Comparison of ENCODE assay signal across 16 cellular contexts in genomic region chr9:22214497-22215031, GRCh38.
DNase-seq lines count a peak whose midpoint lies in the region; ATAC-seq and TF ChIP-seq lines count a peak whose summit lies in the region.
"Had no signal": no experiment of that assay in that cellular context is flagged by ENCODE, and none has a peak within 500 bp of the region (broad histone marks: within the 10 kb centered on the region; RNA-seq: fewer than 3 reads in every experiment).

No MANE protein-coding gene starts in this region.

- no peak overlapping the region for H3K4me3 ChIP-seq in mammary epithelial cell (replicated peaks in 1 of 3; ENCODE audit: insufficient read depth in 1 of 3, low read depth in 2 of 3, low read length in 3 of 3)
- H3K4me3 ChIP-seq in SK-N-MC: no peak overlapping the region
- no peak overlapping the region for H3K4me3 ChIP-seq in fibroblast of villous mesenchyme (ENCODE audit: low read depth, low read length)
- H3K4me3 ChIP-seq: colonic mucosa, stomach had no signal

- H3K4me3 Mint-ChIP-seq in MCF 10A (ENCODE audit: unreplicated experiment): no peak overlapping the region

- H4K20me1 ChIP-seq in mammary epithelial cell (ENCODE audit: insufficient read depth, low read length): no peaks in the 10 kb centered on the region

- no peaks in the 10 kb centered on the region for H3K27me3 ChIP-seq in mammary epithelial cell (ENCODE audit: insufficient read depth, low read length)
- H3K27me3 ChIP-seq: colonic mucosa, stomach had no signal

- BruUV-seq in mammary epithelial cell (replicated peaks; lab: Mats Ljungman, UMichigan) (no TSS peak), MCF 10A (replicated peaks; lab: Mats Ljungman, UMichigan) (no TSS peak)

- no peaks in the 10 kb centered on the region for H3K9me3 ChIP-seq in mammary epithelial cell (replicated peaks; ENCODE audit: insufficient read depth, low read length)
- H3K9me3 ChIP-seq in SK-N-MC (ENCODE audit: low read depth, low read length): no peaks in the 10 kb centered on the region
- H3K9me3 ChIP-seq: colonic mucosa, stomach had no signal

- WGBS in mammary epithelial cell (ENCODE audit: low coverage, missing lambda C conversion rate): 93% methylated on average over 2 of the region's 2 CpGs

- H3K27ac ChIP-seq in mammary epithelial cell (ENCODE audit: insufficient read depth, low read depth, low read length) (no peak overlapping the region), SK-N-MC (peak overlapping the region; percentile 59; the same call in 1 of the 2 replicates)
- H3K27ac ChIP-seq: colonic mucosa, RWPE1, stomach had no signal

- H3K27me3 Mint-ChIP-seq in MCF 10A (ENCODE audit: insufficient read depth, unreplicated experiment): no peaks in the 10 kb centered on the region

- no peaks in the 10 kb centered on the region for H3K79me2 ChIP-seq in mammary epithelial cell (ENCODE audit: insufficient read depth, low read length)

- H3K9ac ChIP-seq in mammary epithelial cell (ENCODE audit: insufficient read depth, low read length): no peak overlapping the region
- peak overlapping the region; percentile 16 for H3K9ac ChIP-seq in SK-N-MC (ENCODE audit: insufficient read length)

- POLR2A ChIA-PET in MCF 10A (lab: Yijun Ruan, JAX): no interaction called here

- CTCF ChIA-PET in mammary epithelial cell (lab: Charles Lee; ENCODE audit: low non-redundant PET) (interaction anchor here (0.6 to 0.7 kb wide), 2 partner anchors 30 to 68 kb away, joined by 3 to 27 read pairs; no protein-coding TSS in a partner anchor), MCF 10A (lab: Yijun Ruan, JAX) (interaction anchor here (0.6 kb wide), 1 partner anchor 527 kb away, joined by 3 read pairs; no protein-coding TSS in a partner anchor)

- no peaks in the 10 kb centered on the region for H3K36me3 Mint-ChIP-seq in MCF 10A (ENCODE audit: insufficient read depth, unreplicated experiment)
- H3K36me3 Mint-ChIP-seq: activated naive CD4-positive, alpha-beta T cell treated with anti-CD3 and anti-CD28 coated beads, Interleukin-2, amount 50 U/mL, for 72 hours had no signal

- H3K9me3 Mint-ChIP-seq in MCF 10A (ENCODE audit: unreplicated experiment): no peaks in the 10 kb centered on the region
- H3K9me3 Mint-ChIP-seq: activated naive CD4-positive, alpha-beta T cell treated with anti-CD3 and anti-CD28 coated beads, Interleukin-2, amount 50 U/mL, for 72 hours had no signal

- peaks cover 39% of the 10 kb centered on the region for H3K4me1 ChIP-seq in mammary epithelial cell (ENCODE audit: insufficient read depth, low read length)
- H3K4me1 ChIP-seq: colonic mucosa, stomach had no signal

- DNase-seq in mammary epithelial cell (peak; percentile 35), MCF 10A (ENCODE audit: unreplicated experiment) (no peak), SK-N-MC (ENCODE audit: low read depth, low spot score) (no peak), fibroblast of villous mesenchyme (ENCODE audit: low read depth) (peak; percentile 67)
- DNase-seq: colonic mucosa; MV-4-11; retina; stimulated activated CD4-positive, alpha-beta T cell treated with anti-CD3 and anti-CD28 coated beads, Interleukin-4, amount 100 ng/mL, for 4 hours; stomach; T1000 had no signal

- intact Hi-C loops in mammary epithelial cell (cut with micrococcal nuclease) (no loop called here), MCF 10A (cut with micrococcal nuclease) (loop anchor here (5.0 kb wide), 4 partner anchors 42 to 657 kb away; no protein-coding TSS in a partner anchor)

- H3K27ac Mint-ChIP-seq in MCF 10A (ENCODE audit: low read depth, unreplicated experiment): no peak overlapping the region

- H3K4me2 ChIP-seq in mammary epithelial cell (ENCODE audit: insufficient read depth, low read depth, low read length): no peak overlapping the region

- in situ Hi-C loops in mammary epithelial cell (cut with MboI; ENCODE audit: low sequenced_read_pairs in 2 of 2): no loop called here

- dilution Hi-C loops in mammary epithelial cell (cut with HindIII; ENCODE audit: low sequenced_read_pairs): no loop called here

- H3K36me3 ChIP-seq in mammary epithelial cell (ENCODE audit: insufficient read depth, low read length): no peaks in the 10 kb centered on the region
- no peaks in the 10 kb centered on the region for H3K36me3 ChIP-seq in SK-N-MC (ENCODE audit: insufficient read depth, low read length)
- H3K36me3 ChIP-seq: colonic mucosa, stomach had no signal

- TF ChIP-seq CTCF in mammary epithelial cell (conservative IDR thresholded peaks at IDR 0.05 in 1 of 2, IDR thresholded peaks at IDR 0.05 in 1 of 2; ENCODE audit: extremely low read depth in 1 of 2, insufficient read depth in 1 of 2, low read depth in 1 of 2, low read length in 2 of 2) (no peak), MCF 10A (IDR thresholded peaks at IDR 0.05; ENCODE audit: unreplicated experiment) (no peak), fibroblast of villous mesenchyme (IDR thresholded peaks at IDR 0.05; ENCODE audit: insufficient read depth, low read depth, low read length) (no peak)

- ATAC-seq in GM21423 (IDR thresholded peaks at IDR 0.05; ENCODE audit: unreplicated experiment) (no peak), HG03280 (IDR thresholded peaks at IDR 0.05; ENCODE audit: unreplicated experiment) (no peak), HG02623 (IDR thresholded peaks at IDR 0.05; ENCODE audit: unreplicated experiment) (no peak), HG02981 (IDR thresholded peaks at IDR 0.05; ENCODE audit: unreplicated experiment) (no peak)

- peaks cover 17% of the 10 kb centered on the region for H3K4me1 Mint-ChIP-seq in MCF 10A (ENCODE audit: insufficient read depth, unreplicated experiment)

- peak overlapping the region; percentile 48 for H2AFZ ChIP-seq in mammary epithelial cell (ENCODE audit: low read depth, low read length)

Comparison
In these comparisons a context has a peak if more than half of its experiments do, and no peak if none do; other contexts are left out.
1. DNase-seq: peak in mammary epithelial cell (single experiment) and fibroblast of villous mesenchyme (single experiment); none in MCF 10A (single experiment) and SK-N-MC (single experiment).